ENCODE assay signal across 19 cellular contexts in the genomic region with DNA sequence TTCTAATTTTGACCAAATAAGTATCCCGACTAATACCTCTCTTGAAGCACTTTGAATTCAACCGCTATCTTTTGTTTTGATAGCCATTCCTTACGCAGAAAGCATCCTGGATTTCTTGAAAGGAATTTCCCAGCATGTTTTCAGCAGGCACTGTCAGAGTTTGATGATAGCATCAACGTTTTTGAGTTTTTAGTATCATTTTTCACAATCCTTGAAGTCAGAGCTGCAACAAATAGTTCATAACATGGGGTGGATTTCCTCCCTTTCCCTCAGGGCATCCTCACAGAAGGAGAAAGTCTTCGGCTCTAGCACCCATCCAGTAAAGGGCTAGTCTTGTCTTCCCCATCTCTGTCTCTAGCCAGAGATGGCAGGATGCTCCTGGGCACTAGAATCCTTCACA. TPM values are rescaled to one million over a fixed set of nuclear protein-coding genes. Genes with fewer than 3 reads are reported as not detected.
DNase-seq lines count a peak whose midpoint lies in the region; ATAC-seq, FAIRE-seq and TF ChIP-seq lines count a peak whose summit lies in the region.
"Had no signal": no experiment of that assay in that cellular context is flagged by ENCODE, and none has a peak within 500 bp of the region (broad histone marks: within the 10 kb centered on the region; RNA-seq: fewer than 3 reads in every experiment).

No MANE protein-coding gene starts in this region.

- H3K27me3 ChIP-seq in adipocyte (replicated peaks; ENCODE audit: control insufficient read depth, insufficient read depth, low read length): no peaks in the 10 kb centered on the region
- no peaks in the 10 kb centered on the region for H3K27me3 ChIP-seq in neutrophil
- H3K27me3 ChIP-seq: ovary had no signal

- CTCF ChIA-PET in activated CD4-positive, alpha-beta T cell treated with anti-CD3 and anti-CD28 coated beads for 36 hours (lab: Charles Lee): interaction anchor here (0.6 to 3.0 kb wide), 7 partner anchors 15 to 151 kb away, joined by 3 to 17 read pairs (median 4); no protein-coding TSS in a partner anchor

- H3K4me3 Mint-ChIP-seq in activated CD4-positive, alpha-beta T cell treated with anti-CD3 and anti-CD28 coated beads for 36 hours: no peak overlapping the region

- no peak for DNase-seq in activated CD4-positive, alpha-beta T cell treated with anti-CD3 and anti-CD28 coated beads for 36 hours
- DNase-seq in activated CD4-positive, alpha-beta T cell treated with anti-CD3 and anti-CD28 coated beads for 1 hour: no peak
- DNase-seq in GM12891 (ENCODE audit: insufficient read length, low spot score): no peak
- peak; percentile 56 for DNase-seq in adipocyte (ENCODE audit: low read depth)
- DNase-seq in NCI-H748 treated with DMSO at 0.1 percent for 48 hours (lab: John Stamatoyannopoulos, UW): no peak
- no peak for DNase-seq in islet precursor cell
- DNase-seq in HT-29 (ENCODE audit: low spot score): no peak
- DNase-seq: aorta; cerebellar nuclear complex; DMS 273 treated with DMSO at 0.1 percent for 48 hours; GF-D8; NCI-H1048; NCI-H2081 treated with DMSO at 0.1 percent for 48 hours; NCI-H510A treated with DMSO at 0.1 percent for 48 hours; ovary; Right ventricle myocardium superior; stimulated activated CD4-positive, alpha-beta T cell treated with anti-CD3 and anti-CD28 coated beads, Interleukin-2, amount 100 ng/mL, for 24 hours had no signal

- H3K9me3 Mint-ChIP-seq in activated CD4-positive, alpha-beta T cell treated with anti-CD3 and anti-CD28 coated beads for 36 hours (ENCODE audit: low read depth): peaks cover 2% of the 10 kb centered on the region

- no peak for ATAC-seq in activated CD4-positive, alpha-beta T cell treated with anti-CD3 and anti-CD28 coated beads for 36 hours

- no peaks in the 10 kb centered on the region for H3K27me3 Mint-ChIP-seq in activated CD4-positive, alpha-beta T cell treated with anti-CD3 and anti-CD28 coated beads for 36 hours

- peaks cover 87% of the 10 kb centered on the region for H3K4me1 Mint-ChIP-seq in activated CD4-positive, alpha-beta T cell treated with anti-CD3 and anti-CD28 coated beads for 36 hours

- H3K36me3 ChIP-seq in adipocyte (ENCODE audit: control insufficient read depth, insufficient read depth, low read length, severe bottlenecking): no peaks in the 10 kb centered on the region
- no peaks in the 10 kb centered on the region for H3K36me3 ChIP-seq in neutrophil
- H3K36me3 ChIP-seq: ovary had no signal

- TF ChIP-seq POLR2A in GM12891 (IDR thresholded peaks at IDR 0.05; ENCODE audit: low read depth, low read length): no peak

- peak overlapping the region; percentile 88 for H3K27ac Mint-ChIP-seq in activated CD4-positive, alpha-beta T cell treated with anti-CD3 and anti-CD28 coated beads for 36 hours

- no peak for TF ChIP-seq CTCF in neutrophil (IDR thresholded peaks at IDR 0.05)

- no peak overlapping the region for H3K9ac ChIP-seq in adipocyte (ENCODE audit: low read length)
- H3K9ac ChIP-seq: KMS-11 had no signal

- POLR2A ChIA-PET in activated CD4-positive, alpha-beta T cell treated with anti-CD3 and anti-CD28 coated beads for 36 hours (lab: Charles Lee): interaction anchor here (0.7 to 0.8 kb wide), 2 partner anchors 43 to 907 kb away, joined by 3 to 4 read pairs; no protein-coding TSS in a partner anchor

- peak overlapping the region; percentile 21 for H3K27ac ChIP-seq in neutrophil
- H3K27ac ChIP-seq: KMS-11, ovary had no signal

- H3K9me3 ChIP-seq in adipocyte (ENCODE audit: control insufficient read depth, low read length) (no peaks in the 10 kb centered on the region), neutrophil (no peaks in the 10 kb centered on the region)
- H3K9me3 ChIP-seq: ovary had no signal

- H3K36me3 Mint-ChIP-seq in activated CD4-positive, alpha-beta T cell treated with anti-CD3 and anti-CD28 coated beads for 36 hours (ENCODE audit: low read depth): peaks cover 35% of the 10 kb centered on the region

- H3K4me1 ChIP-seq in adipocyte (ENCODE audit: control insufficient read depth, insufficient read depth, low read length): peaks cover 11% of the 10 kb centered on the region
- H3K4me1 ChIP-seq in neutrophil (ENCODE audit: control insufficient read depth in 1 of 2, insufficient read depth in 1 of 2, low read depth in 1 of 2, low read length in 1 of 2): peaks cover 64 to 77% of the 10 kb centered on the region in 2 experiments

- H3K4me3 ChIP-seq in adipocyte (ENCODE audit: low read length): no peak overlapping the region
- no peak overlapping the region for H3K4me3 ChIP-seq in neutrophil (ENCODE audit: low read depth in 1 of 2, low read length in 1 of 2)
- H3K4me3 ChIP-seq: ovary had no signal

- peak; percentile 41 for FAIRE-seq in GM12891 (lab: Jason Lieb, UNC)

- intact Hi-C loops in activated CD4-positive, alpha-beta T cell treated with anti-CD3 and anti-CD28 coated beads for 36 hours (cut with DNase I, micrococcal nuclease): no loop called here

TF ChIP-seq in GM12891, 5 proteins besides CTCF, POLR2A, EP300 and RAD21:
- TF ChIP-seq POLR2AphosphoS5 (IDR thresholded peaks at IDR 0.05; ENCODE audit: low read depth, low read length) (no peak), SPI1 (IDR thresholded peaks at IDR 0.05; ENCODE audit: low read depth, low read length) (no peak), PAX5 (IDR thresholded peaks at IDR 0.05; ENCODE audit: insufficient read depth, low read length, severe bottlenecking) (no peak), TAF1 (IDR thresholded peaks at IDR 0.05; ENCODE audit: low read depth, low read length) (no peak), POU2F2 (IDR thresholded peaks at IDR 0.05; ENCODE audit: low read depth, low read length) (no peak)

RNA-seq across cellular contexts. Expression of a gene that starts 46.2 kb away (rescaled TPM):
- total RNA-seq in activated CD4-positive, alpha-beta T cell treated with anti-CD3 and anti-CD28 coated beads for 36 hours: 100 to 1,000 TPM; 122 to 181 TPM
- polyA plus RNA-seq in GM12891 (2012; ENCODE audit: low read depth, missing spikeins): 13.8 TPM
- total RNA-seq in HT-29 (2014; rRNA removed; shearing (Covaris generic)): 1.9 and 2.8 TPM in 2 replicates

Comparison
In these comparisons a context has a peak if more than half of its experiments do, and no peak if none do; other contexts are left out.
1. RNA of a gene that starts 46.2 kb away (total RNA-seq): 122 to 181 TPM in activated CD4-positive, alpha-beta T cell treated with anti-CD3 and anti-CD28 coated beads for 36 hours; 1.9 to 2.8 TPM in HT-29; every median in the first group is over 10 times any median in the second.